In genomic region chr11:111735262-111736116, GRCh38 we compare ENCODE assay signal across 8 cellular contexts. TPM values are rescaled to one million over a fixed set of nuclear protein-coding genes. Genes with fewer than 3 reads are reported as not detected.
DNase-seq lines count a peak whose midpoint lies in the region; ATAC-seq and TF ChIP-seq lines count a peak whose summit lies in the region.

No MANE protein-coding gene starts in this region.

- peaks cover 13% of the 10 kb centered on the region for H3K4me1 Mint-ChIP-seq in Caco-2 (ENCODE audit: low read depth, unreplicated experiment)
- no peaks in the 10 kb centered on the region for H3K4me1 Mint-ChIP-seq in immature natural killer cell

- WGBS in right cardiac atrium = 12% methylated on average over 19 of the region's 19 CpGs

- H3K27ac ChIP-seq in right cardiac atrium (ENCODE audit: low read length) = peak overlapping the region; percentile 95

- CTCF ChIA-PET in Caco-2 (lab: Charles Lee) = no interaction called here

- H3K4me1 ChIP-seq in Caco-2 (peaks cover 13% of the 10 kb centered on the region), right cardiac atrium (ENCODE audit: control insufficient read depth, insufficient read depth, low read length) (peaks cover 56% of the 10 kb centered on the region)

- ATAC-seq in right cardiac atrium (peak; percentile 79 to 82), HG02938 (IDR thresholded peaks at IDR 0.05; ENCODE audit: unreplicated experiment) (no peak)

- H3K9me3 ChIP-seq in Caco-2 (no peaks in the 10 kb centered on the region), right cardiac atrium (ENCODE audit: control insufficient read depth, low read length) (no peaks in the 10 kb centered on the region)

- no peak for TF ChIP-seq CTCF in Caco-2 (IDR thresholded peaks at IDR 0.05; ENCODE audit: insufficient read depth in 1 of 2, low read depth in 1 of 2, low read length in 1 of 2, severe bottlenecking in 1 of 2, unreplicated experiment in 1 of 2)

- H3K36me3 ChIP-seq in Caco-2 (ENCODE audit: control insufficient read depth, insufficient read depth, low read length) = peaks cover 3% of the 10 kb centered on the region

- no peak overlapping the region for H3K4me3 ChIP-seq in Caco-2 (ENCODE audit: low read depth, low read length)
- peak overlapping the region; percentile 38 for H3K4me3 ChIP-seq in right cardiac atrium (ENCODE audit: low read length)

- intact Hi-C loops in Caco-2 (cut with micrococcal nuclease; ENCODE audit: unreplicated experiment) (no loop called here), right cardiac atrium (cut with DNase I) (no loop called here)

- H3K27me3 Mint-ChIP-seq in Caco-2 (ENCODE audit: insufficient read depth, unreplicated experiment) (no peaks in the 10 kb centered on the region), immature natural killer cell (ENCODE audit: low read depth in 3 of 3) (peaks cover 0 to 3% (median 0%) of the 10 kb centered on the region in 3 donors)

- DNase-seq in Caco-2 = no peak
- peak; percentile 83 for DNase-seq in NCI-H2029 treated with DMSO at 0.1 percent for 48 hours (lab: John Stamatoyannopoulos, UW)
- DNase-seq in astrocyte of the hippocampus (ENCODE audit: low read depth, low spot score) = peak; percentile 96
- DNase-seq in right cardiac atrium = peak; percentile 88 to 92 (median 90)
- peak; percentile 96 for DNase-seq in putamen (ENCODE audit: low spot score)
- DNase-seq in immature natural killer cell = no peak
- DNase-seq in MV-4-11 (lab: John Stamatoyannopoulos, UW) = no peak

- H3K9me3 Mint-ChIP-seq in Caco-2 (ENCODE audit: unreplicated experiment) (no peaks in the 10 kb centered on the region), immature natural killer cell (no peaks in the 10 kb centered on the region)

- no peaks in the 10 kb centered on the region for H3K27me3 ChIP-seq in Caco-2 (replicated peaks; ENCODE audit: control insufficient read depth, insufficient read depth, low read length)
- H3K27me3 ChIP-seq in right cardiac atrium (ENCODE audit: control insufficient read depth, insufficient read depth) = no peaks in the 10 kb centered on the region

- H3K27ac Mint-ChIP-seq in Caco-2 (ENCODE audit: unreplicated experiment) = peak overlapping the region; percentile 29
- peak overlapping the region in 1 of 6 donors; percentile 53 for H3K27ac Mint-ChIP-seq in immature natural killer cell

- H3K4me3 Mint-ChIP-seq in Caco-2 (ENCODE audit: unreplicated experiment) (no peak overlapping the region), immature natural killer cell (no peak overlapping the region)

- H3K36me3 Mint-ChIP-seq in Caco-2 (ENCODE audit: insufficient read depth, unreplicated experiment) = peaks cover 70% of the 10 kb centered on the region
- peaks cover 0 to 10% (median 0%) of the 10 kb centered on the region in 3 donors for H3K36me3 Mint-ChIP-seq in immature natural killer cell

- BruUV-seq in Caco-2 (replicated peaks; lab: Mats Ljungman, UMichigan) = no TSS peak

- POLR2A ChIA-PET in Caco-2 (lab: Charles Lee) = no interaction called here

RNA-seq across cellular contexts. Expression of gene PPP2R1B, which starts 30.7 kb away (rescaled TPM):
- total RNA-seq in Caco-2 (2022) = 109 and 114 TPM in 2 replicates
- total RNA-seq in right cardiac atrium = 10 to 100 TPM in 2 of 4 donors, 1 to 10 TPM in 2; 9.6 to 19.7 (median 10.3) TPM
- polyA plus RNA-seq in right cardiac atrium = 5.7 TPM
- polyA plus RNA-seq in immature natural killer cell = 10 to 100 TPM; 12.0 to 20.3 (median 13.4) TPM

Comparison
In these comparisons a context has a peak if more than half of its experiments do, and no peak if none do; other contexts are left out.
1. DNase-seq: peak in NCI-H2029 treated with DMSO at 0.1 percent for 48 hours (single experiment), astrocyte of the hippocampus (single experiment), right cardiac atrium (3 of 3) and putamen (single experiment); none in Caco-2 (0 of 2), immature natural killer cell (0 of 3) and MV-4-11 (single experiment).